In genomic region chr3:129937717-129938116, GRCh38 we compare ENCODE assay signal across 20 cellular contexts. TPM values are rescaled to one million over a fixed set of nuclear protein-coding genes. Genes with fewer than 3 reads are reported as not detected.
DNase-seq lines count a peak whose midpoint lies in the region; ATAC-seq, FAIRE-seq and TF ChIP-seq lines count a peak whose summit lies in the region.
"Had no signal": no experiment of that assay in that cellular context is flagged by ENCODE, and none has a peak within 500 bp of the region (broad histone marks: within the 10 kb centered on the region; RNA-seq: fewer than 3 reads in every experiment).

No MANE protein-coding gene starts in this region.

- no TSS peak for BruUV-seq in HepG2 (replicated peaks; lab: Mats Ljungman, UMichigan)

- H3K9me3 Mint-ChIP-seq in natural killer cell treated with Interleukin-12 subunit alpha and Interleukin-12 subunit beta and Interleukin-15 and Interleukin-18, amount 100 ng/mL, for 72 hours = no peaks in the 10 kb centered on the region
- H3K9me3 Mint-ChIP-seq in natural killer cell (no peaks in the 10 kb centered on the region), endodermal cell (no peaks in the 10 kb centered on the region), osteocyte (ENCODE audit: unreplicated experiment) (no peaks in the 10 kb centered on the region)
- H3K9me3 Mint-ChIP-seq: CD8-positive, alpha-beta T cell had no signal

- TF ChIP-seq RAD21 in HepG2 (CRISPR knock-in tag; IDR thresholded peaks at IDR 0.05) = no peak

- H3K27me3 ChIP-seq in endodermal cell (ENCODE audit: control insufficient read depth, insufficient read depth, low read length, poor library complexity, severe bottlenecking) = no peaks in the 10 kb centered on the region
- peaks cover 0 to 11% of the 10 kb centered on the region in 2 experiments; a peak in 1 of 5 replicates for H3K27me3 ChIP-seq in HepG2 (ENCODE audit: control insufficient read depth in 1 of 2, insufficient read depth in 2 of 2, low read length in 2 of 2)
- H3K27me3 ChIP-seq in spleen (replicated peaks in 1 of 7) = no peaks in the 10 kb centered on the region
- H3K27me3 ChIP-seq: BLaER1 treated with 17β-estradiol and CSF1 and Interleukin-3, amounts not matched to agents 10 nM and 100 nM had no signal

- H3K4me2 ChIP-seq in HepG2 (ENCODE audit: low read depth, low read length) = peak overlapping the region; percentile 92

- TF ChIP-seq POLR2A in HepG2 (IDR thresholded peaks at IDR 0.05; ENCODE audit: insufficient read depth in 1 of 2, low read depth in 2 of 2, low read length in 2 of 2) (no peak), spleen (IDR thresholded peaks at IDR 0.05) (no peak)

- no peak for DNase-seq in natural killer cell treated with Interleukin-12 subunit alpha and Interleukin-12 subunit beta and Interleukin-15 and Interleukin-18, amount 100 ng/mL, for 72 hours (ENCODE audit: low spot score)
- DNase-seq in natural killer cell (no peak), endodermal cell (peak; percentile 72), HepG2 (ENCODE audit: low spot score) (peak; percentile 28), spleen (peak; percentile 61), HuH-7.5 (ENCODE audit: low spot score) (no peak), activated gamma-delta T cell (lab: John Stamatoyannopoulos, UW) (no peak), osteocyte (ENCODE audit: extremely low spot score, unreplicated experiment) (no peak)
- DNase-seq: 8988T; CD8-positive, alpha-beta T cell; GF-D8; KBM-7; NCI-H1048; NCI-H1436; NCI-H187 treated with DMSO at 0.1 percent for 48 hours; NCI-H2227 treated with DMSO at 0.1 percent for 48 hours; NCI-H510A; NCI-H748 treated with DMSO at 0.1 percent for 48 hours had no signal

- H4K20me1 ChIP-seq in HepG2 (ENCODE audit: insufficient read depth, low read length) = no peaks in the 10 kb centered on the region
- H4K20me1 ChIP-seq: BLaER1 treated with 17β-estradiol and CSF1 and Interleukin-3, amounts not matched to agents 10 nM and 100 nM had no signal

- no peak for TF ChIP-seq CTCF in natural killer cell (IDR thresholded peaks at IDR 0.05)
- peak; percentile 46 for TF ChIP-seq CTCF in endodermal cell (conservative IDR thresholded peaks at IDR 0.05)
- peak; percentile 69 for TF ChIP-seq CTCF in HepG2 (CRISPR knock-in tag; IDR thresholded peaks at IDR 0.05)
- TF ChIP-seq CTCF in spleen (IDR thresholded peaks at IDR 0.05 in 8 of 11, conservative IDR thresholded peaks at IDR 0.05 in 3 of 11) = no peak
- no peak for TF ChIP-seq CTCF in osteocyte (IDR thresholded peaks at IDR 0.05)

- H3K4me3 ChIP-seq in endodermal cell (ENCODE audit: low read length) (no peak overlapping the region), HepG2 (replicated peaks in 1 of 3; ENCODE audit: insufficient read depth in 1 of 3, low read depth in 2 of 3, low read length in 3 of 3) (peak overlapping the region in 2 of 3 experiments; percentile 29 to 63; a peak in 3 of 6 replicates), spleen (no peak overlapping the region)
- H3K4me3 ChIP-seq: HAP-1 had no signal

- peak overlapping the region; percentile 0 for H3K4me3 Mint-ChIP-seq in natural killer cell treated with Interleukin-12 subunit alpha and Interleukin-12 subunit beta and Interleukin-15 and Interleukin-18, amount 100 ng/mL, for 72 hours
- H3K4me3 Mint-ChIP-seq in natural killer cell = no peak overlapping the region
- H3K4me3 Mint-ChIP-seq in endodermal cell = no peak overlapping the region
- no peak overlapping the region for H3K4me3 Mint-ChIP-seq in osteocyte (ENCODE audit: unreplicated experiment)

- H3K9me3 ChIP-seq in endodermal cell (ENCODE audit: control insufficient read depth, low read length) (no peaks in the 10 kb centered on the region), HepG2 (ENCODE audit: low read length) (no peaks in the 10 kb centered on the region), spleen (no peaks in the 10 kb centered on the region)
- H3K9me3 ChIP-seq: BLaER1 treated with 17β-estradiol and CSF1 and Interleukin-3, amounts not matched to agents 10 nM and 100 nM; HAP-1 had no signal

- H3K79me2 ChIP-seq in HepG2 (ENCODE audit: insufficient read depth, low read length) = no peaks in the 10 kb centered on the region

- in situ Hi-C loops in HepG2 (cut with HindIII; ENCODE audit: extremely low pct_ligation_motif_present, low pct_unique_long_range_greater_than_20kb) = loop anchor here (10.0 kb wide), 2 partner anchors 103 to 283 kb away; no protein-coding TSS in a partner anchor

- no peak for FAIRE-seq in HepG2 (lab: Jason Lieb, UNC)

- H3K27ac Mint-ChIP-seq in natural killer cell treated with Interleukin-12 subunit alpha and Interleukin-12 subunit beta and Interleukin-15 and Interleukin-18, amount 100 ng/mL, for 72 hours = no peak overlapping the region
- H3K27ac Mint-ChIP-seq in natural killer cell (no peak overlapping the region), endodermal cell (no peak overlapping the region), osteocyte (ENCODE audit: unreplicated experiment) (no peak overlapping the region)
- H3K27ac Mint-ChIP-seq: CD8-positive, alpha-beta T cell had no signal

- POLR2A ChIA-PET in HepG2 (lab: Yijun Ruan, JAX) = interaction anchor here (1.0 kb wide), 1 partner anchor 448 kb away, joined by 3 read pairs; no protein-coding TSS in a partner anchor

- peaks cover 0 to 3% of the 10 kb centered on the region in 2 donors for H3K27me3 Mint-ChIP-seq in natural killer cell treated with Interleukin-12 subunit alpha and Interleukin-12 subunit beta and Interleukin-15 and Interleukin-18, amount 100 ng/mL, for 72 hours
- H3K27me3 Mint-ChIP-seq in natural killer cell (ENCODE audit: low read depth in 2 of 2) (peaks cover 5 to 7% of the 10 kb centered on the region in 2 donors), endodermal cell (ENCODE audit: insufficient read depth) (peaks cover 5% of the 10 kb centered on the region), osteocyte (ENCODE audit: unreplicated experiment) (no peaks in the 10 kb centered on the region)

- H3K9ac ChIP-seq in endodermal cell (ENCODE audit: extremely low read depth, low read length, poor library complexity, severe bottlenecking) = no peak overlapping the region
- no peak overlapping the region for H3K9ac ChIP-seq in HepG2 (ENCODE audit: insufficient read depth, low read depth, low read length)

- H3K4me1 ChIP-seq in endodermal cell (ENCODE audit: control insufficient read depth, insufficient read depth, low read length) (no peaks in the 10 kb centered on the region), HepG2 (ENCODE audit: insufficient read depth, low read length) (peaks cover 45% of the 10 kb centered on the region), spleen (peaks cover 0 to 23% (median 6%) of the 10 kb centered on the region in 6 donors)

- H3K27ac ChIP-seq in endodermal cell (ENCODE audit: low read depth, low read length) = no peak overlapping the region
- H3K27ac ChIP-seq in HepG2 (ENCODE audit: extremely low read length, insufficient read depth, low read length) = no peak overlapping the region
- peak overlapping the region in 2 of 8 donors; percentile 7 to 64 for H3K27ac ChIP-seq in spleen

- 87 to 89% methylated on average over 8 to 9 of the region's 9 CpGs for WGBS in endodermal cell (ENCODE audit: insufficient coverage in 1 of 2, insufficient read length in 1 of 2), 2 experiments
- 3% methylated on average over 5 of the region's 9 CpGs for WGBS in HepG2 (ENCODE audit: low lambda C conversion rate)
- 92 to 95% (median 94%) methylated on average over 9 of the region's 9 CpGs for WGBS in spleen, 5 donors

- H2AFZ ChIP-seq in HepG2 (ENCODE audit: low read length) = no peak overlapping the region

- H3K4me1 Mint-ChIP-seq in natural killer cell treated with Interleukin-12 subunit alpha and Interleukin-12 subunit beta and Interleukin-15 and Interleukin-18, amount 100 ng/mL, for 72 hours (ENCODE audit: low read depth in 2 of 2) = peaks cover 0 to 5% of the 10 kb centered on the region in 2 donors
- H3K4me1 Mint-ChIP-seq in natural killer cell (peaks cover 11 to 17% of the 10 kb centered on the region in 2 donors), endodermal cell (peaks cover 6% of the 10 kb centered on the region), osteocyte (ENCODE audit: unreplicated experiment) (peaks cover 7% of the 10 kb centered on the region)

- no peak for ATAC-seq in natural killer cell treated with Interleukin-12 subunit alpha and Interleukin-12 subunit beta and Interleukin-15 and Interleukin-18, amount 100 ng/mL, for 72 hours
- ATAC-seq in natural killer cell = no peak
- ATAC-seq in HepG2 = peak; percentile 80

- H3K36me3 ChIP-seq in endodermal cell (ENCODE audit: control insufficient read depth, insufficient read depth, low read length) (no peaks in the 10 kb centered on the region), HepG2 (replicated peaks in 1 of 2; ENCODE audit: control insufficient read depth in 1 of 2, insufficient read depth in 2 of 2, low read length in 2 of 2) (no peaks in the 10 kb centered on the region), spleen (no peaks in the 10 kb centered on the region)
- H3K36me3 ChIP-seq: BLaER1 treated with 17β-estradiol and CSF1 and Interleukin-3, amounts not matched to agents 10 nM and 100 nM; HAP-1 had no signal

- TF ChIP-seq EP300 in HepG2 (IDR thresholded peaks at IDR 0.05; ENCODE audit: low read depth in 2 of 2, low read length in 2 of 2) = no peak
- no peak for TF ChIP-seq EP300 in HepG2 (CRISPR knock-in tag; IDR thresholded peaks at IDR 0.05; ENCODE audit: borderline replicate concordance)

- intact Hi-C loops in natural killer cell (cut with micrococcal nuclease) (loop anchor here (5.0 kb wide), 1 partner anchor 540 kb away; no protein-coding TSS in a partner anchor), HepG2 (cut with micrococcal nuclease; ENCODE audit: unreplicated experiment) (loop anchor here (1.0 kb wide), 1 partner anchor 156 kb away; no protein-coding TSS in a partner anchor), spleen (cut with DNase I; ENCODE audit: low total_unique reads) (loop anchor here (5.0 to 10.0 kb wide), 3 partner anchors 100 to 443 kb away; no protein-coding TSS in a partner anchor)

- H3K36me3 Mint-ChIP-seq in natural killer cell treated with Interleukin-12 subunit alpha and Interleukin-12 subunit beta and Interleukin-15 and Interleukin-18, amount 100 ng/mL, for 72 hours = no peaks in the 10 kb centered on the region
- no peaks in the 10 kb centered on the region for H3K36me3 Mint-ChIP-seq in natural killer cell
- no peaks in the 10 kb centered on the region for H3K36me3 Mint-ChIP-seq in endodermal cell (ENCODE audit: low read depth)
- no peaks in the 10 kb centered on the region for H3K36me3 Mint-ChIP-seq in osteocyte (ENCODE audit: unreplicated experiment)
- H3K36me3 Mint-ChIP-seq: CD8-positive, alpha-beta T cell had no signal

- CTCF ChIA-PET in HepG2 (lab: Yijun Ruan, JAX; ENCODE audit: low intra/inter-chr PET ratio, low total read pairs) = no interaction called here

RNA-seq across cellular contexts. Expression of gene TRH, which starts 36.8 kb away (rescaled TPM):
- not detected for total RNA-seq in natural killer cell treated with Interleukin-12 subunit alpha and Interleukin-12 subunit beta and Interleukin-15 and Interleukin-18, amount 100 ng/mL, for 72 hours
- total RNA-seq in natural killer cell = not detected
- total RNA-seq in endodermal cell = under 1 TPM; 0.22 to 0.29 TPM
- polyA plus RNA-seq in endodermal cell (2013, experiment 1 of 2) = 2.7 TPM
- 2.5 TPM for polyA plus RNA-seq in endodermal cell (2013, experiment 2 of 2)
- not detected in 2 replicates for total RNA-seq in HepG2 (2016; rRNA removed; fragmentation: Illumina TruSeq; extraction: Trizol)
- not detected in 2 replicates for total RNA-seq in HepG2 (2016; cell fraction: cytosol; rRNA removed; fragmentation: Illumina TruSeq; extraction: Trizol; ENCODE audit: low read depth)
- not detected in 2 replicates for total RNA-seq in HepG2 (2016; cell fraction: insoluble cytoplasmic fraction; rRNA removed; fragmentation: Illumina TruSeq; extraction: Trizol)
- not detected in 2 replicates for total RNA-seq in HepG2 (2016; cell fraction: membrane; rRNA removed; fragmentation: Illumina TruSeq; extraction: Trizol)
- not detected in 2 replicates for total RNA-seq in HepG2 (2016; cell fraction: nucleus; rRNA removed; fragmentation: Illumina TruSeq; extraction: Trizol)
- not detected in 2 replicates for polyA plus RNA-seq in HepG2 (2011; rRNA removed)
- not detected in 2 replicates for polyA plus RNA-seq in HepG2 (2011; cell fraction: cytosol; rRNA removed)
- polyA plus RNA-seq in HepG2 (2011; cell fraction: nucleus; rRNA removed) = not detected in 2 replicates
- polyA plus RNA-seq in HepG2 (2012) = not detected in 2 replicates
- polyA plus RNA-seq in HepG2 (2016; cell fraction: cytosol; fragmentation: Illumina TruSeq; extraction: Trizol; ENCODE audit: low read depth) = not detected in 2 replicates
- polyA plus RNA-seq in HepG2 (2016; cell fraction: insoluble cytoplasmic fraction; fragmentation: Illumina TruSeq; extraction: Trizol; ENCODE audit: low read depth) = not detected in 2 replicates
- polyA plus RNA-seq in HepG2 (2016; cell fraction: membrane; fragmentation: Illumina TruSeq; extraction: Trizol; ENCODE audit: low read depth) = not detected in 2 replicates
- polyA plus RNA-seq in HepG2 (2016; cell fraction: nucleus; fragmentation: Illumina TruSeq; extraction: Trizol; ENCODE audit: insufficient read depth, low read depth) = not detected in 2 replicates
- not detected in 2 replicates for polyA minus RNA-seq in HepG2 (2011; rRNA and poly(A)+ RNA removed; ENCODE audit: low replicate concordance)
- not detected in 2 replicates for polyA minus RNA-seq in HepG2 (2011; cell fraction: cytosol; rRNA and poly(A)+ RNA removed)
- polyA minus RNA-seq in HepG2 (2011; cell fraction: nucleus; rRNA and poly(A)+ RNA removed) = not detected in 2 replicates
- total RNA-seq in spleen = under 1 TPM in 2 of 7 donors, not detected in 5; 0.17 to 0.22 TPM
- polyA plus RNA-seq in spleen = under 1 TPM in 1 of 3 donors, not detected in 2; 0.06 TPM
- total RNA-seq in osteocyte = not detected in 2 replicates
- total RNA-seq: CD8-positive, alpha-beta T cell had no signal

RNA-seq across cellular contexts. Expression of gene TMCC1, which starts 44.2 kb away (rescaled TPM):
- 10 to 100 TPM; 21.5 to 34.5 TPM for total RNA-seq in natural killer cell treated with Interleukin-12 subunit alpha and Interleukin-12 subunit beta and Interleukin-15 and Interleukin-18, amount 100 ng/mL, for 72 hours
- 10 to 100 TPM; 26.4 to 36.7 (median 31.7) TPM for total RNA-seq in natural killer cell
- total RNA-seq in endodermal cell = 10 to 100 TPM; 41.0 to 51.1 TPM
- 22.6 TPM for polyA plus RNA-seq in endodermal cell (2013, experiment 1 of 2)
- 21.1 TPM for polyA plus RNA-seq in endodermal cell (2013, experiment 2 of 2)
- total RNA-seq in HepG2 (2016; rRNA removed; fragmentation: Illumina TruSeq; extraction: Trizol) = 12.1 and 14.8 TPM in 2 replicates
- total RNA-seq in HepG2 (2016; cell fraction: cytosol; rRNA removed; fragmentation: Illumina TruSeq; extraction: Trizol; ENCODE audit: low read depth) = 31.5 and 32.2 TPM in 2 replicates
- total RNA-seq in HepG2 (2016; cell fraction: insoluble cytoplasmic fraction; rRNA removed; fragmentation: Illumina TruSeq; extraction: Trizol) = 13.6 and 13.9 TPM in 2 replicates
- 19.2 and 21.3 TPM in 2 replicates for total RNA-seq in HepG2 (2016; cell fraction: membrane; rRNA removed; fragmentation: Illumina TruSeq; extraction: Trizol)
- total RNA-seq in HepG2 (2016; cell fraction: nucleus; rRNA removed; fragmentation: Illumina TruSeq; extraction: Trizol) = 13.3 and 21.7 TPM in 2 replicates
- 264 and 329 TPM in 2 replicates for polyA plus RNA-seq in HepG2 (2011; rRNA removed)
- polyA plus RNA-seq in HepG2 (2011; cell fraction: cytosol; rRNA removed) = 53.3 and 78.4 TPM in 2 replicates
- 43.5 and 164 TPM in 2 replicates for polyA plus RNA-seq in HepG2 (2011; cell fraction: nucleus; rRNA removed)
- 328 and 350 TPM in 2 replicates for polyA plus RNA-seq in HepG2 (2012)
- polyA plus RNA-seq in HepG2 (2016; cell fraction: cytosol; fragmentation: Illumina TruSeq; extraction: Trizol; ENCODE audit: low read depth) = 4.5 and 7.9 TPM in 2 replicates
- polyA plus RNA-seq in HepG2 (2016; cell fraction: insoluble cytoplasmic fraction; fragmentation: Illumina TruSeq; extraction: Trizol; ENCODE audit: low read depth) = 15.0 and 19.4 TPM in 2 replicates
- 13.3 and 13.8 TPM in 2 replicates for polyA plus RNA-seq in HepG2 (2016; cell fraction: membrane; fragmentation: Illumina TruSeq; extraction: Trizol; ENCODE audit: low read depth)
- 9.7 and 13.0 TPM in 2 replicates for polyA plus RNA-seq in HepG2 (2016; cell fraction: nucleus; fragmentation: Illumina TruSeq; extraction: Trizol; ENCODE audit: insufficient read depth, low read depth)
- polyA minus RNA-seq in HepG2 (2011; rRNA and poly(A)+ RNA removed; ENCODE audit: low replicate concordance) = 20.3 and 122 TPM in 2 replicates
- 191 and 214 TPM in 2 replicates for polyA minus RNA-seq in HepG2 (2011; cell fraction: cytosol; rRNA and poly(A)+ RNA removed)
- 100 and 245 TPM in 2 replicates for polyA minus RNA-seq in HepG2 (2011; cell fraction: nucleus; rRNA and poly(A)+ RNA removed)
- total RNA-seq in spleen = 10 to 100 TPM; 23.9 to 45.5 (median 38.3) TPM
- polyA plus RNA-seq in spleen = 1 to 10 TPM; 4.5 to 9.3 (median 5.7) TPM
- total RNA-seq in osteocyte = 34.6 and 37.8 TPM in 2 replicates

Comparison
In these comparisons a context has a peak if more than half of its experiments do, and no peak if none do; other contexts are left out.
1. DNase-seq: peak in endodermal cell (single experiment), HepG2 (single experiment) and spleen (single experiment); none in natural killer cell treated with Interleukin-12 subunit alpha and Interleukin-12 subunit beta and Interleukin-15 and Interleukin-18, amount 100 ng/mL, for 72 hours (single experiment), natural killer cell (single experiment), HuH-7.5 (single experiment), activated gamma-delta T cell (single experiment) and osteocyte (single experiment).
2. CTCF ChIP-seq: peak in endodermal cell (single experiment) and HepG2 (single experiment); none in natural killer cell (single experiment), spleen (0 of 11) and osteocyte (single experiment).
3. H3K4me3 ChIP-seq: peak in HepG2 (2 of 3); none in endodermal cell (single experiment) and spleen (0 of 8).